In genomic region chr1:214514819-214515383, GRCh38 we compare ENCODE assay signal across 1 cellular context.
A peak's percentile ranks its signal among the peaks of the same experiment; 100 is the strongest.
TF ChIP-seq lines count a peak whose summit lies in the region.

No MANE protein-coding gene starts in this region.

TF ChIP-seq in HEK293, 187 proteins besides CTCF, POLR2A, EP300 and RAD21 (continued from another document and continues in another):
- TF ChIP-seq ZBTB11 (tag by site-specific recombination; conservative IDR thresholded peaks at IDR 0.05; ENCODE audit: low read depth), result no peak
- peak; percentile 66; the same call in 1 of the 2 replicates for TF ChIP-seq ZBTB6 (tag by site-specific recombination; IDR thresholded peaks at IDR 0.05)
- TF ChIP-seq ZFP41 (tag by site-specific recombination; IDR thresholded peaks at IDR 0.05; ENCODE audit: borderline replicate concordance), result no peak
- TF ChIP-seq PRDM2 (tag by site-specific recombination; IDR thresholded peaks at IDR 0.05; ENCODE audit: borderline replicate concordance), result no peak
- TF ChIP-seq ZNF366 (tag by site-specific recombination; conservative IDR thresholded peaks at IDR 0.05), result 0 out of 2 replicates have a peak, but pooled peaks have one; percentile 12
- TF ChIP-seq ZNF24 (tag by site-specific recombination; IDR thresholded peaks at IDR 0.05), result no peak
- TF ChIP-seq ZNF558 (tag by site-specific recombination; IDR thresholded peaks at IDR 0.05), result no peak
- TF ChIP-seq HIC1 (tag by site-specific recombination; IDR thresholded peaks at IDR 0.05), result no peak
- TF ChIP-seq ZNF626 (tag by site-specific recombination; IDR thresholded peaks at IDR 0.05), result no peak
- TF ChIP-seq ZNF785 (tag by site-specific recombination; IDR thresholded peaks at IDR 0.05), result no peak
- no peak for TF ChIP-seq AEBP2 (tag by site-specific recombination; IDR thresholded peaks at IDR 0.05; ENCODE audit: borderline replicate concordance)
- TF ChIP-seq ZNF148 (tag by site-specific recombination; IDR thresholded peaks at IDR 0.05; ENCODE audit: borderline replicate concordance), result no peak
- TF ChIP-seq ZBTB44 (tag by site-specific recombination; IDR thresholded peaks at IDR 0.05), result 0 out of 2 replicates have a peak, but pooled peaks have one; percentile 0
- no peak for TF ChIP-seq ZNF324 (tag by site-specific recombination; IDR thresholded peaks at IDR 0.05)
- no peak for TF ChIP-seq ZNF174 (tag by site-specific recombination; IDR thresholded peaks at IDR 0.05)
- no peak for TF ChIP-seq ZNF621 (tag by site-specific recombination; IDR thresholded peaks at IDR 0.05)
- TF ChIP-seq ZNF404 (tag by site-specific recombination; IDR thresholded peaks at IDR 0.05), result no peak
- TF ChIP-seq MYNN (tag by site-specific recombination; IDR thresholded peaks at IDR 0.05; ENCODE audit: borderline replicate concordance), result no peak
- TF ChIP-seq PRDM10 (tag by site-specific recombination; IDR thresholded peaks at IDR 0.05), result peak; percentile 24; the same call in 1 of the 2 replicates
- no peak for TF ChIP-seq ZNF433 (tag by site-specific recombination; IDR thresholded peaks at IDR 0.05; ENCODE audit: low read depth)
- TF ChIP-seq ZNF571 (tag by site-specific recombination; IDR thresholded peaks at IDR 0.05), result no peak
- no peak for TF ChIP-seq ZNF510 (tag by site-specific recombination; IDR thresholded peaks at IDR 0.05; ENCODE audit: insufficient replicate concordance)
- TF ChIP-seq FEZF1 (tag by site-specific recombination; IDR thresholded peaks at IDR 0.05), result peak; percentile 64
- no peak for TF ChIP-seq ZNF692 (tag by site-specific recombination; IDR thresholded peaks at IDR 0.05)
- no peak for TF ChIP-seq ZNF335 (tag by site-specific recombination; conservative IDR thresholded peaks at IDR 0.05)
- TF ChIP-seq ZBTB20 (tag by site-specific recombination; IDR thresholded peaks at IDR 0.05), result no peak
- TF ChIP-seq TRIM28 (IDR thresholded peaks at IDR 0.05; ENCODE audit: borderline replicate concordance, low read length), result 0 out of 2 replicates have a peak, but pooled peaks have one; percentile 10
- TF ChIP-seq ZNF623 (tag by site-specific recombination; IDR thresholded peaks at IDR 0.05), result no peak
- peak; percentile 26; the same call in 1 of the 2 replicates for TF ChIP-seq ZNF629 (tag by site-specific recombination; IDR thresholded peaks at IDR 0.05)
- TF ChIP-seq ZFP3 (tag by site-specific recombination; IDR thresholded peaks at IDR 0.05; ENCODE audit: low read depth), result no peak
